Comparison of ENCODE assay signal across 12 cellular contexts in genomic region chr14:45838597-45838996, GRCh38.
DNase-seq lines count a peak whose midpoint lies in the region; ATAC-seq and TF ChIP-seq lines count a peak whose summit lies in the region.
"Had no signal": no experiment of that assay in that cellular context is flagged by ENCODE, and none has a peak within 500 bp of the region (broad histone marks: within the 10 kb centered on the region; RNA-seq: fewer than 3 reads in every experiment).

No MANE protein-coding gene starts in this region.

- peak; percentile 13 for DNase-seq in ACHN
- peak; percentile 27 for DNase-seq in NCI-H345 treated with DMSO at 0.1 percent for 48 hours (lab: John Stamatoyannopoulos, UW; ENCODE audit: unreplicated experiment)
- DNase-seq in epithelial cell of esophagus (ENCODE audit: low read depth), result peak; percentile 37
- no peak for DNase-seq in NCI-H446 treated with DMSO at 0.1 percent for 48 hours (lab: John Stamatoyannopoulos, UW)
- no peak for DNase-seq in activated CD4-positive, alpha-beta T cell treated with anti-CD3 and anti-CD28 coated beads for 48 hours
- DNase-seq in amygdala (lab: John Stamatoyannopoulos, UW), result no peak
- DNase-seq in coronary artery (ENCODE audit: low spot score), result no peak
- DNase-seq: activated CD8-positive, alpha-beta memory T cell treated with anti-CD3 and anti-CD28 coated beads, Interleukin-2, amount 50 U/mL, for 48 hours; CD4-positive, alpha-beta T cell; heart left ventricle had no signal

- H3K27ac ChIP-seq in coronary artery, result no peak overlapping the region
- H3K27ac ChIP-seq: heart left ventricle, tibial nerve had no signal

- in situ Hi-C loops in ACHN (cut with HindIII; ENCODE audit: low pct_ligation_motif_present, low pct_unique_long_range_greater_than_20kb, low sequenced_read_pairs), result no loop called here

- TF ChIP-seq CTCF in epithelial cell of esophagus (IDR thresholded peaks at IDR 0.05; ENCODE audit: insufficient read depth, low read depth, low read length, missing control alignments), result peak; percentile 13
- no peak for TF ChIP-seq CTCF in coronary artery (IDR thresholded peaks at IDR 0.05)

- peak; percentile 61 for ATAC-seq in GM18868 (IDR thresholded peaks at IDR 0.05; ENCODE audit: unreplicated experiment)
- ATAC-seq: heart left ventricle had no signal

- H3K4me3 ChIP-seq in epithelial cell of esophagus (ENCODE audit: low read length) (no peak overlapping the region), coronary artery (no peak overlapping the region)
- H3K4me3 ChIP-seq: heart left ventricle, tibial nerve had no signal

Comparison
In these comparisons a context has a peak if more than half of its experiments do, and no peak if none do; other contexts are left out.
1. DNase-seq: peak in ACHN (single experiment), NCI-H345 treated with DMSO at 0.1 percent for 48 hours (single experiment) and epithelial cell of esophagus (single experiment); none in NCI-H446 treated with DMSO at 0.1 percent for 48 hours (single experiment), activated CD4-positive, alpha-beta T cell treated with anti-CD3 and anti-CD28 coated beads for 48 hours (single experiment), amygdala (0 of 56) and coronary artery (single experiment).